32 cellular contexts compared by ENCODE assay signal in the genomic region with DNA sequence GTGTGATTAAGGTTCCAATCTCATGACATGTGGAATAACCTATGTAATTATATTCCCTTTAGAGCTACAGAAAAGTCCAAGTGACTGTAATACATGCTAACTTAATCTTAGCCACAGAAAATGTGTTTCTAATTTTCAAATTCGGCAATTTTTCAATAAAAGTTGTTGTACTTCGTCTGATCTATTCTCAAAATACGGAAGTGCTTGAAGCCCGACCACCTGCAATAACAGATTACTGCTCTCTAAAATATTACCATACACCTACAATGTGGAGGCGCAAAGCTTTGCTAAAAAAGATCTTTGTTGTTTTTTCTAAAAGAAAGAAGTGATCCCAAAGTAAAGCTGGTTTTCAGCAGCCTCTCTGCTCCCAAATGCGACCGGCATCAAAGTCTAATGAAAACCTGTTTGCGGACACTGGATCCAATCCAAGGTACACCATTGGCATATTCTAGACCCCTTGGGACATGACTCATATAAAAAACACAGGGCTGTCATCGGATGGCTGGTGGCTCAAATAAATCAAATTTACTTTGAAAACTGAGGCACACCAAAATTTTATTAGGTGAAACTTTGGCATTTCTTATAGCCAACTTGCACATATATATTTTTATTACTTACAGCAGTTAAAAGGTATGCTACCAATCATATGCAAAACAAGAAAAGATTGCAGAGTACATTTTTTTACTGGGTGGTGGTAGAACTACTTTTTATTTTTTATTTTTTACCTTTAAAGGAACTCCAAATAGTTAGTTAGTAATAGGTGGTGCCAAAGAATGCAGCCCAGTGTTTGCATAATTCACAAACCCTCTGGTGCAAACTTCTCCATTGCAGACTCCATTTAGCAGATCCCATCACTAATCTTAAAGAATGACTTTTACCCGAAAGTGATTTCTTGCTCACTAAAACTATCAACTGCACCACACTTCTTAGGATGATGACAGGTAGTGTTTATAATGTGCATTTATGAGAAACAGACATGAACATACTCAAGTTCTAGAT.
DNase-seq lines count a peak whose midpoint lies in the region; ATAC-seq, FAIRE-seq and TF ChIP-seq lines count a peak whose summit lies in the region.
"Had no signal": no experiment of that assay in that cellular context is flagged by ENCODE, and none has a peak within 500 bp of the region (broad histone marks: within the 10 kb centered on the region; RNA-seq: fewer than 3 reads in every experiment).

No MANE protein-coding gene starts in this region.

- no peak overlapping the region for H3K4me3 Mint-ChIP-seq in activated CD4-positive, alpha-beta memory T cell treated with anti-CD3 and anti-CD28 coated beads for 36 hours
- H3K4me3 Mint-ChIP-seq: activated B cell treated with CpG ODN at 0.5 μM for 24 hours; activated CD4-positive, alpha-beta memory T cell treated with anti-CD3 and anti-CD28 coated beads, Interleukin-2, amount 10 ng/mL, durations not matched to agents 7 days and 5 days; dendritic cell treated with granulocyte-macrophage colony-stimulating factor and Interleukin-4, amounts not matched to agents 40 ng/mL and 50 ng/mL, for 4 days; immature natural killer cell; nephron progenitor cell; stimulated activated effector memory CD8-positive, alpha-beta T cell treated with anti-CD3 and anti-CD28 coated beads, Interleukin-12 subunit alpha, Interleukin-12 subunit beta, amount 100 ng/mL, for 72 hours had no signal

- no peak for TF ChIP-seq RAD21 in A549 (conservative IDR thresholded peaks at IDR 0.05 in 1 of 2, IDR thresholded peaks at IDR 0.05 in 1 of 2)

- peak overlapping the region; percentile 50 to 77; a peak in 4 of 6 replicates for H3K27ac ChIP-seq in A549
- peak overlapping the region; percentile 53; the same call in 1 of the 2 replicates for H3K27ac ChIP-seq in HEK293 (ENCODE audit: extremely low read depth, low read depth, low read length)
- no peak overlapping the region for H3K27ac ChIP-seq in SJSA1
- H3K27ac ChIP-seq: C4-2B, cardiac muscle cell, hepatocyte, left ventricle myocardium inferior, suprapubic skin, vagina had no signal

- H3K9me3 Mint-ChIP-seq in activated CD4-positive, alpha-beta memory T cell treated with anti-CD3 and anti-CD28 coated beads for 36 hours, result no peaks in the 10 kb centered on the region
- H3K9me3 Mint-ChIP-seq: activated B cell treated with CpG ODN at 0.5 μM for 24 hours; activated CD4-positive, alpha-beta memory T cell treated with anti-CD3 and anti-CD28 coated beads, Interleukin-2, amount 10 ng/mL, durations not matched to agents 7 days and 5 days; dendritic cell treated with granulocyte-macrophage colony-stimulating factor and Interleukin-4, amounts not matched to agents 40 ng/mL and 50 ng/mL, for 4 days; nephron progenitor cell; stimulated activated effector memory CD8-positive, alpha-beta T cell treated with anti-CD3 and anti-CD28 coated beads, Interleukin-12 subunit alpha, Interleukin-12 subunit beta, amount 100 ng/mL, for 72 hours had no signal

- no peaks in the 10 kb centered on the region for H3K36me3 Mint-ChIP-seq in activated CD4-positive, alpha-beta memory T cell treated with anti-CD3 and anti-CD28 coated beads for 36 hours
- H3K36me3 Mint-ChIP-seq: immature natural killer cell; stimulated activated effector memory CD8-positive, alpha-beta T cell treated with anti-CD3 and anti-CD28 coated beads, Interleukin-12 subunit alpha, Interleukin-12 subunit beta, amount 100 ng/mL, for 72 hours had no signal

- TF ChIP-seq CTCF in A549 (IDR thresholded peaks at IDR 0.05) (no peak), HEK293 (tag by site-specific recombination; IDR thresholded peaks at IDR 0.05) (no peak), fibroblast of pulmonary artery (IDR thresholded peaks at IDR 0.05; ENCODE audit: low read length, missing control alignments) (no peak)

- CTCF ChIA-PET in A549 (lab: Yijun Ruan, JAX), result no interaction called here
- CTCF ChIA-PET in HEK293 (lab: Yijun Ruan, JAX), result interaction anchor here (0.5 kb wide), 1 partner anchor 297 kb away, joined by 4 read pairs; no protein-coding TSS in a partner anchor
- CTCF ChIA-PET in activated CD4-positive, alpha-beta memory T cell treated with anti-CD3 and anti-CD28 coated beads for 36 hours (lab: Charles Lee), result no interaction called here

- H3K27ac Mint-ChIP-seq in activated CD4-positive, alpha-beta memory T cell treated with anti-CD3 and anti-CD28 coated beads for 36 hours, result no peak overlapping the region
- H3K27ac Mint-ChIP-seq: activated B cell treated with CpG ODN at 0.5 μM for 24 hours; activated CD4-positive, alpha-beta memory T cell treated with anti-CD3 and anti-CD28 coated beads, Interleukin-2, amount 10 ng/mL, durations not matched to agents 7 days and 5 days; dendritic cell treated with granulocyte-macrophage colony-stimulating factor and Interleukin-4, amounts not matched to agents 40 ng/mL and 50 ng/mL, for 4 days; immature natural killer cell; nephron progenitor cell; stimulated activated effector memory CD8-positive, alpha-beta T cell treated with anti-CD3 and anti-CD28 coated beads, Interleukin-12 subunit alpha, Interleukin-12 subunit beta, amount 100 ng/mL, for 72 hours had no signal

- intact Hi-C loops in activated CD4-positive, alpha-beta memory T cell treated with anti-CD3 and anti-CD28 coated beads for 36 hours (cut with micrococcal nuclease), result no loop called here

- WGBS in A549 (ENCODE audit: missing lambda C conversion rate), result 5% methylated on average over 10 of the region's 10 CpGs

- H3K4me2 ChIP-seq in A549, result peak overlapping the region; percentile 70
- H3K4me2 ChIP-seq: hepatocyte had no signal

- no peaks in the 10 kb centered on the region for H3K9me3 ChIP-seq in A549
- H3K9me3 ChIP-seq in HEK293 (ENCODE audit: control insufficient read depth, insufficient read depth, low read depth, low read length), result no peaks in the 10 kb centered on the region
- no peaks in the 10 kb centered on the region for H3K9me3 ChIP-seq in SJSA1 (replicated peaks)
- H3K9me3 ChIP-seq: suprapubic skin, vagina had no signal

- peak in 1 of 2 experiments; percentile 36; a peak in 1 of 5 replicates for TF ChIP-seq EP300 in A549 (IDR thresholded peaks at IDR 0.05)

- H3K4me3 ChIP-seq in A549 (peak overlapping the region; percentile 17; the same call in 2 of the 3 replicates), HEK293 (ENCODE audit: low read depth, low read length) (no peak overlapping the region), SJSA1 (no peak overlapping the region), fibroblast of pulmonary artery (replicated peaks; ENCODE audit: low read depth, low read length) (no peak overlapping the region), H7 (ENCODE audit: insufficient read depth, low read depth, low read length) (no peak overlapping the region)
- H3K4me3 ChIP-seq: cardiac muscle cell, hepatocyte, left ventricle myocardium inferior, suprapubic skin, vagina had no signal

- peaks cover 3% of the 10 kb centered on the region; the same call in 1 of the 2 replicates for H3K27me3 ChIP-seq in SJSA1 (replicated peaks)
- no peaks in the 10 kb centered on the region for H3K27me3 ChIP-seq in H7 (ENCODE audit: control insufficient read depth, insufficient read depth, low read length)
- H3K27me3 ChIP-seq: cardiac muscle cell, hepatocyte, suprapubic skin, vagina had no signal

- POLR2A ChIA-PET in A549 (lab: Yijun Ruan, JAX), result no interaction called here
- POLR2A ChIA-PET in HEK293 (lab: Yijun Ruan, JAX), result interaction anchor here (1.2 kb wide), 1 partner anchor 13 kb away, joined by 3 read pairs; no protein-coding TSS in a partner anchor
- POLR2A ChIA-PET in activated CD4-positive, alpha-beta memory T cell treated with anti-CD3 and anti-CD28 coated beads for 36 hours (lab: Charles Lee), result no interaction called here

- TF ChIP-seq POLR2A in A549 (IDR thresholded peaks at IDR 0.05; ENCODE audit: low read length), result no peak

- peak in 1 of 2 experiments; percentile 87; a peak in 3 of 6 replicates for ATAC-seq in A549
- ATAC-seq: SK-N-SH treated with all-trans-retinoic acid at 6 μM for 48 hours; stimulated activated effector memory CD8-positive, alpha-beta T cell treated with anti-CD3 and anti-CD28 coated beads, Interleukin-12 subunit alpha, Interleukin-12 subunit beta, amount 100 ng/mL, for 72 hours had no signal

- no peak for FAIRE-seq in A549 (lab: Jason Lieb, UNC)
- FAIRE-seq: G401.6, GM18507 had no signal

- DNase-seq in A549 (ENCODE audit: low read depth in 1 of 2, low spot score in 1 of 2), result peak in 1 of 2 experiments; percentile 84
- peak; percentile 20 to 42 for DNase-seq in SJSA1 (ENCODE audit: low read depth in 1 of 2, low spot score in 2 of 2)
- DNase-seq in fibroblast of pulmonary artery (ENCODE audit: low read depth), result peak; percentile 18
- DNase-seq in medulla oblongata (ENCODE audit: extremely low spot score), result no peak
- no peak for DNase-seq in activated CD4-positive, alpha-beta T cell treated with anti-CD3 and anti-CD28 coated beads for 4 hours
- no peak for DNase-seq in H7
- DNase-seq in activated CD4-positive, alpha-beta memory T cell treated with anti-CD3 and anti-CD28 coated beads for 36 hours, result no peak
- DNase-seq: activated B cell treated with CpG ODN at 0.5 μM for 24 hours; activated CD4-positive, alpha-beta memory T cell treated with anti-CD3 and anti-CD28 coated beads, Interleukin-2, amount 10 ng/mL, durations not matched to agents 7 days and 5 days; activated gamma-delta T cell treated with Interleukin-2 at 50 U/mL for 16 hours; activated T-cell treated with anti-CD3 and anti-CD28 coated beads for 4 hours; foreskin melanocyte; immature natural killer cell; Kasumi-1; left ventricle myocardium inferior; NCI-H1092 treated with DMSO at 0.1 percent for 48 hours; NCI-H446; nephron progenitor cell; posterior cingulate gyrus; stimulated activated CD4-positive, alpha-beta T cell treated with anti-CD3 and anti-CD28 coated beads, Interleukin-2, amount 100 ng/mL, for 24 hours; T-helper 9 cell had no signal

- H3K4me1 ChIP-seq in A549 (peaks cover 15% of the 10 kb centered on the region), HEK293 (ENCODE audit: control insufficient read depth, insufficient read depth, low read length) (peaks cover 15% of the 10 kb centered on the region), SJSA1 (replicated peaks) (peaks cover 8% of the 10 kb centered on the region)
- H3K4me1 ChIP-seq: left ventricle myocardium inferior, suprapubic skin, vagina had no signal

- H3K36me3 ChIP-seq in HEK293 (ENCODE audit: control insufficient read depth in 2 of 2, insufficient read depth in 1 of 2, low read length in 2 of 2), result no peaks in the 10 kb centered on the region
- no peaks in the 10 kb centered on the region for H3K36me3 ChIP-seq in SJSA1
- no peaks in the 10 kb centered on the region for H3K36me3 ChIP-seq in H7 (replicated peaks; ENCODE audit: control insufficient read depth, insufficient read depth, low read length)
- H3K36me3 ChIP-seq: cardiac muscle cell, left ventricle myocardium inferior, suprapubic skin, vagina had no signal

- no peaks in the 10 kb centered on the region for H3K27me3 Mint-ChIP-seq in activated CD4-positive, alpha-beta memory T cell treated with anti-CD3 and anti-CD28 coated beads for 36 hours
- H3K27me3 Mint-ChIP-seq: activated B cell treated with CpG ODN at 0.5 μM for 24 hours; activated CD4-positive, alpha-beta memory T cell treated with anti-CD3 and anti-CD28 coated beads, Interleukin-2, amount 10 ng/mL, durations not matched to agents 7 days and 5 days; dendritic cell treated with granulocyte-macrophage colony-stimulating factor and Interleukin-4, amounts not matched to agents 40 ng/mL and 50 ng/mL, for 4 days had no signal

- no peaks in the 10 kb centered on the region for H3K4me1 Mint-ChIP-seq in activated CD4-positive, alpha-beta memory T cell treated with anti-CD3 and anti-CD28 coated beads for 36 hours (ENCODE audit: low read depth)
- H3K4me1 Mint-ChIP-seq: activated B cell treated with CpG ODN at 0.5 μM for 24 hours; activated CD4-positive, alpha-beta memory T cell treated with anti-CD3 and anti-CD28 coated beads, Interleukin-2, amount 10 ng/mL, durations not matched to agents 7 days and 5 days; immature natural killer cell; nephron progenitor cell; stimulated activated effector memory CD8-positive, alpha-beta T cell treated with anti-CD3 and anti-CD28 coated beads, Interleukin-12 subunit alpha, Interleukin-12 subunit beta, amount 100 ng/mL, for 72 hours had no signal

Comparison
In these comparisons a context has a peak if more than half of its experiments do, and no peak if none do; other contexts are left out.
1. DNase-seq: peak in SJSA1 (2 of 2) and fibroblast of pulmonary artery (single experiment); none in medulla oblongata (single experiment), activated CD4-positive, alpha-beta T cell treated with anti-CD3 and anti-CD28 coated beads for 4 hours (0 of 2), H7 (single experiment) and activated CD4-positive, alpha-beta memory T cell treated with anti-CD3 and anti-CD28 coated beads for 36 hours (single experiment).